In the genomic region with DNA sequence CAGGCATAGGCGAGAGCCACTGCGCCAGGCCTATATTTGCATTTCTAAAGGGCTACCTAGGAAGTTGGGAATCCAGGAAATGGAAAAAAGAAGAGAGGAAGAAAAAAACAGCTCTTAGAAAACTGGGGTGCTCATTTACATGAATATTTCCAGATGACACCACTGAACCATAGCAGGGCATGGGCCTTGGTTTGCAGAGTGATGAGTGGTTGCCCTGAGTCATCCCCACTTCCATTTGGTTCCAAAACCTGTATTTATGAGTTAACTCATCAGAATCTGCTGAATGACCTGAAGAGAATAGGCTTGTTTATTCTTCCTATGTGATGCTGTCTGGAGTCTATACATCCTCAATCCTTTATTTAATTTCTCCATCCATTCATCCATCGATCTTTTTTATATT, we compare ENCODE assay signal across 1 cellular context.
TF ChIP-seq lines count a peak whose summit lies in the region.

No MANE protein-coding gene starts in this region.

TF ChIP-seq in HepG2, 621 proteins besides CTCF, POLR2A, EP300 and RAD21:
- TF ChIP-seq AHR (CRISPR knock-in tag; IDR thresholded peaks at IDR 0.05) (no peak), ZNF20 (CRISPR knock-in tag; IDR thresholded peaks at IDR 0.05) (no peak), ZNF12 (CRISPR knock-in tag; IDR thresholded peaks at IDR 0.05) (no peak), NFYC (CRISPR knock-in tag; IDR thresholded peaks at IDR 0.05) (no peak), KAT7 (CRISPR knock-in tag; IDR thresholded peaks at IDR 0.05; ENCODE audit: borderline replicate concordance) (no peak), RCOR2 (CRISPR knock-in tag; IDR thresholded peaks at IDR 0.05) (no peak), SMAD1 (CRISPR knock-in tag; IDR thresholded peaks at IDR 0.05; ENCODE audit: borderline replicate concordance, low read depth) (no peak), BATF2 (CRISPR knock-in tag; IDR thresholded peaks at IDR 0.05) (no peak), MYNN (CRISPR knock-in tag; IDR thresholded peaks at IDR 0.05; ENCODE audit: low read depth) (no peak), LBX2 (CRISPR knock-in tag; IDR thresholded peaks at IDR 0.05; ENCODE audit: borderline replicate concordance) (no peak), CHD4 (IDR thresholded peaks at IDR 0.05; ENCODE audit: borderline replicate concordance, low read length) (no peak), FOXK2 (IDR thresholded peaks at IDR 0.05) (no peak), E2F1 (CRISPR knock-in tag; IDR thresholded peaks at IDR 0.05) (no peak), CCAR2 (optimal IDR thresholded peaks at IDR 0.05; ENCODE audit: low read depth, low read length) (no peak), HINFP (CRISPR knock-in tag; IDR thresholded peaks at IDR 0.05; ENCODE audit: low read depth) (no peak), ARNT (IDR thresholded peaks at IDR 0.05) (no peak), ZKSCAN5 (CRISPR knock-in tag; IDR thresholded peaks at IDR 0.05) (no peak)
- TF ChIP-seq, protein P1, sequence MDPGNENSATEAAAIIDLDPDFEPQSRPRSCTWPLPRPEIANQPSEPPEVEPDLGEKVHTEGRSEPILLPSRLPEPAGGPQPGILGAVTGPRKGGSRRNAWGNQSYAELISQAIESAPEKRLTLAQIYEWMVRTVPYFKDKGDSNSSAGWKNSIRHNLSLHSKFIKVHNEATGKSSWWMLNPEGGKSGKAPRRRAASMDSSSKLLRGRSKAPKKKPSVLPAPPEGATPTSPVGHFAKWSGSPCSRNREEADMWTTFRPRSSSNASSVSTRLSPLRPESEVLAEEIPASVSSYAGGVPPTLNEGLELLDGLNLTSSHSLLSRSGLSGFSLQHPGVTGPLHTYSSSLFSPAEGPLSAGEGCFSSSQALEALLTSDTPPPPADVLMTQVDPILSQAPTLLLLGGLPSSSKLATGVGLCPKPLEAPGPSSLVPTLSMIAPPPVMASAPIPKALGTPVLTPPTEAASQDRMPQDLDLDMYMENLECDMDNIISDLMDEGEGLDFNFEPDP (CRISPR knock-in tag; conservative IDR thresholded peaks at IDR 0.05) = no peak
- TF ChIP-seq, protein P2, sequence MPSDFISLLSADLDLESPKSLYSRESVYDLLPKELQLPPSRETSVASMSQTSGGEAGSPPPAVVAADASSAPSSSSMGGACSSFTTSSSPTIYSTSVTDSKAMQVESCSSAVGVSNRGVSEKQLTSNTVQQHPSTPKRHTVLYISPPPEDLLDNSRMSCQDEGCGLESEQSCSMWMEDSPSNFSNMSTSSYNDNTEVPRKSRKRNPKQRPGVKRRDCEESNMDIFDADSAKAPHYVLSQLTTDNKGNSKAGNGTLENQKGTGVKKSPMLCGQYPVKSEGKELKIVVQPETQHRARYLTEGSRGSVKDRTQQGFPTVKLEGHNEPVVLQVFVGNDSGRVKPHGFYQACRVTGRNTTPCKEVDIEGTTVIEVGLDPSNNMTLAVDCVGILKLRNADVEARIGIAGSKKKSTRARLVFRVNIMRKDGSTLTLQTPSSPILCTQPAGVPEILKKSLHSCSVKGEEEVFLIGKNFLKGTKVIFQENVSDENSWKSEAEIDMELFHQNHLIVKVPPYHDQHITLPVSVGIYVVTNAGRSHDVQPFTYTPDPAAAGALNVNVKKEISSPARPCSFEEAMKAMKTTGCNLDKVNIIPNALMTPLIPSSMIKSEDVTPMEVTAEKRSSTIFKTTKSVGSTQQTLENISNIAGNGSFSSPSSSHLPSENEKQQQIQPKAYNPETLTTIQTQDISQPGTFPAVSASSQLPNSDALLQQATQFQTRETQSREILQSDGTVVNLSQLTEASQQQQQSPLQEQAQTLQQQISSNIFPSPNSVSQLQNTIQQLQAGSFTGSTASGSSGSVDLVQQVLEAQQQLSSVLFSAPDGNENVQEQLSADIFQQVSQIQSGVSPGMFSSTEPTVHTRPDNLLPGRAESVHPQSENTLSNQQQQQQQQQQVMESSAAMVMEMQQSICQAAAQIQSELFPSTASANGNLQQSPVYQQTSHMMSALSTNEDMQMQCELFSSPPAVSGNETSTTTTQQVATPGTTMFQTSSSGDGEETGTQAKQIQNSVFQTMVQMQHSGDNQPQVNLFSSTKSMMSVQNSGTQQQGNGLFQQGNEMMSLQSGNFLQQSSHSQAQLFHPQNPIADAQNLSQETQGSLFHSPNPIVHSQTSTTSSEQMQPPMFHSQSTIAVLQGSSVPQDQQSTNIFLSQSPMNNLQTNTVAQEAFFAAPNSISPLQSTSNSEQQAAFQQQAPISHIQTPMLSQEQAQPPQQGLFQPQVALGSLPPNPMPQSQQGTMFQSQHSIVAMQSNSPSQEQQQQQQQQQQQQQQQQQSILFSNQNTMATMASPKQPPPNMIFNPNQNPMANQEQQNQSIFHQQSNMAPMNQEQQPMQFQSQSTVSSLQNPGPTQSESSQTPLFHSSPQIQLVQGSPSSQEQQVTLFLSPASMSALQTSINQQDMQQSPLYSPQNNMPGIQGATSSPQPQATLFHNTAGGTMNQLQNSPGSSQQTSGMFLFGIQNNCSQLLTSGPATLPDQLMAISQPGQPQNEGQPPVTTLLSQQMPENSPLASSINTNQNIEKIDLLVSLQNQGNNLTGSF (CRISPR knock-in tag; IDR thresholded peaks at IDR 0.05) = no peak
